ENCODE assay signal across 16 cellular contexts in the genomic region with DNA sequence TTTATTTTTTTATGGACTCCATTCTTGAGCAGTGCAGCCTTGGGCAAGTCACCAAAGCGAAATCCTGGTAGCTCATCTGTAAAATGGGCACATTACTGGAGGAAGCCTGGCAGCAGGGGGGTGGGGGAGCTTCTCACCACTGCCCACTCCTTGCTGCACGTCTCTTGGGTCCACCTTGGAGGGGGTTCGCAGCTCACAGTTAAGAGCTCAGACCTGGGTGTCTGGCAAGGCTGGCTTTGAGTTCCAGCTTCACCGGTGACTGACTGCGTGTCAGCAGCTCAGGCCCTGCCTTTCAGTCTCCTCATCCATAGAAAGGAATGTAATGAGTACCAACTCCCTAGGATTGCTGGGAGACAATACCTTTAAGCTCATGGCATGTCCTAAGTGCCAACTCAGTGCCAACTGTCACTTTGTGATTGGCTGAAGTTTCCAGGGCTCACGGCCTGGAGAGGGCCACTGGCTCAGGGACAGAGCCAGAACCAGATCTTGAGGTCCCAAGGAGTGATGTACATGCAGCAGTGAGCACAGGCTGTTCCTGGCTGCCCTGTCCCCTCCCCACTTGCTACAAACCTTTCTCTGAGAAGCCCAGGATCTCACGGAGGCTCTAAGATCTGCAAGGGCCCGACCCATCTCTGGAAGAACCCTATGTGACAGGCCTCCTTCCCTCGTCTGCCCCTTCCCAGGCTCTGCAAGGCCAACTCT.
A peak's percentile ranks its signal among the peaks of the same experiment; 100 is the strongest.
DNase-seq lines count a peak whose midpoint lies in the region; ATAC-seq and TF ChIP-seq lines count a peak whose summit lies in the region.
"Had no signal": no experiment of that assay in that cellular context is flagged by ENCODE, and none has a peak within 500 bp of the region (broad histone marks: within the 10 kb centered on the region; RNA-seq: fewer than 3 reads in every experiment).

No MANE protein-coding gene starts in this region.

- intact Hi-C loops in Right ventricle myocardium inferior (cut with DNase I), result loop anchor here (5.0 kb wide), 1 partner anchor 46 kb away; no protein-coding TSS in a partner anchor
- intact Hi-C loops in Right ventricle myocardium superior (cut with DNase I), result no loop called here
- intact Hi-C loops in esophagus muscularis mucosa (cut with DNase I), result loop anchor here (5.0 kb wide), 1 partner anchor 46 kb away; no protein-coding TSS in a partner anchor

- no peaks in the 10 kb centered on the region for H3K27me3 ChIP-seq in esophagus muscularis mucosa
- peaks cover 6% of the 10 kb centered on the region; the same call in 1 of the 2 replicates for H3K27me3 ChIP-seq in H9 (ENCODE audit: insufficient read depth, low read length)
- H3K27me3 ChIP-seq: upper lobe of left lung had no signal

- peaks cover 6% of the 10 kb centered on the region for H3K23me2 ChIP-seq in H9 (ENCODE audit: insufficient read length, low read depth, low read length, poor library complexity, severe bottlenecking)

- H3K4me1 ChIP-seq in esophagus muscularis mucosa, result peaks cover 24 to 26% (median 25%) of the 10 kb centered on the region in 4 donors
- H3K4me1 ChIP-seq in H9 (ENCODE audit: insufficient read depth, low read length), result no peaks in the 10 kb centered on the region

- H2BK120ac ChIP-seq in H9 (ENCODE audit: low read depth, low read length, poor library complexity, severe bottlenecking), result no peak overlapping the region

- H3K4me3 ChIP-seq in esophagus muscularis mucosa, result no peak overlapping the region
- H3K4me3 ChIP-seq: colonic mucosa, upper lobe of left lung had no signal

- DNase-seq in Right ventricle myocardium inferior (ENCODE audit: missing footprints) (peak; percentile 37), Right ventricle myocardium superior (no peak), esophagus muscularis mucosa (ENCODE audit: extremely low spot score) (no peak), nephron progenitor cell (no peak), ureter (ENCODE audit: low spot score) (peak; percentile 37), H9 (no peak), NOMO-1 treated with dmso at 0.1 percent for 144 hours (lab: John Stamatoyannopoulos, UW; ENCODE audit: unreplicated experiment) (no peak)
- DNase-seq: activated CD4-positive, alpha-beta T cell treated with anti-CD3 and anti-CD28 coated beads for 48 hours; CD4-positive, CD25-positive, alpha-beta regulatory T cell; colonic mucosa; NCI-H1417 treated with DMSO at 0.1 percent for 48 hours; NCI-H2171 treated with DMSO at 0.1 percent for 48 hours; small intestine; upper lobe of left lung had no signal

- H3K36me3 ChIP-seq in esophagus muscularis mucosa, result no peaks in the 10 kb centered on the region
- H3K36me3 ChIP-seq: colonic mucosa, upper lobe of left lung had no signal

- H3K4me1 Mint-ChIP-seq in nephron progenitor cell (peaks cover 48% of the 10 kb centered on the region), H9 (peaks cover 6 to 17% of the 10 kb centered on the region in 2 experiments; a peak in 3 of 4 replicates)
- no peaks in the 10 kb centered on the region for H3K4me1 Mint-ChIP-seq in activated T-helper 17 cell treated with anti-CD3 and anti-CD28 coated beads, Interleukin-2, amount 50 U/mL, for 72 hours

- TF ChIP-seq EP300 in esophagus muscularis mucosa (IDR thresholded peaks at IDR 0.05), result no peak

- H4K91ac ChIP-seq in H9 (ENCODE audit: insufficient read length, low read depth, low read length), result no peak overlapping the region

- WGBS in esophagus muscularis mucosa, result 90% methylated on average over 7 of the region's 9 CpGs
- WGBS in H9 (ENCODE audit: extremely low coverage, insufficient read length, low lambda C conversion rate), result no CpG with 5 or more reads among the region's 9 CpGs

- H3K4ac ChIP-seq in H9 (ENCODE audit: low read depth, low read length), result no peak overlapping the region

- H2BK12ac ChIP-seq in H9 (ENCODE audit: insufficient read length, low read depth, low read length), result no peak overlapping the region

- H3K18ac ChIP-seq in H9 (ENCODE audit: insufficient read length, low read depth, low read length), result no peak overlapping the region

- no peak overlapping the region for H4K8ac ChIP-seq in H9 (replicated peaks; ENCODE audit: insufficient read length, low read depth, low read length)

- no peaks in the 10 kb centered on the region for H3K9me3 ChIP-seq in esophagus muscularis mucosa
- H3K9me3 ChIP-seq in H9 (ENCODE audit: control insufficient read depth, low read depth, low read length), result no peaks in the 10 kb centered on the region
- H3K9me3 ChIP-seq: colonic mucosa, upper lobe of left lung had no signal

- H3K14ac ChIP-seq in H9 (ENCODE audit: insufficient read depth, low read length), result no peak overlapping the region; the same call in 1 of the 2 replicates

- TF ChIP-seq CTCF in esophagus muscularis mucosa (IDR thresholded peaks at IDR 0.05) (no peak), nephron progenitor cell (IDR thresholded peaks at IDR 0.05) (no peak), H9 (conservative IDR thresholded peaks at IDR 0.05) (no peak)

- no peaks in the 10 kb centered on the region for H4K20me1 ChIP-seq in H9 (ENCODE audit: control insufficient read depth, insufficient read depth, insufficient read length)

- H3T11ph ChIP-seq in H9 (ENCODE audit: low read length), result no peak overlapping the region

- H3K27ac Mint-ChIP-seq in nephron progenitor cell, result peak overlapping the region; percentile 82
- H3K27ac Mint-ChIP-seq in activated T-helper 17 cell treated with anti-CD3 and anti-CD28 coated beads, Interleukin-2, amount 50 U/mL, for 72 hours, result no peak overlapping the region
- no peak overlapping the region for H3K27ac Mint-ChIP-seq in H9
- H3K27ac Mint-ChIP-seq: CD4-positive, CD25-positive, alpha-beta regulatory T cell had no signal

- no peaks in the 10 kb centered on the region for H3K79me1 ChIP-seq in H9 (ENCODE audit: insufficient read depth, low read depth, low read length, poor library complexity, severe bottlenecking)

- peak overlapping the region in 3 of 4 donors; percentile 71 to 84 (median 77) for H3K27ac ChIP-seq in esophagus muscularis mucosa (replicated peaks in 1 of 4)
- H3K27ac ChIP-seq in H9 (ENCODE audit: insufficient read length, low read depth, low read length), result no peak overlapping the region
- H3K27ac ChIP-seq: colonic mucosa had no signal

- no peak overlapping the region for H3K4me3 Mint-ChIP-seq in nephron progenitor cell
- H3K4me3 Mint-ChIP-seq in activated T-helper 17 cell treated with anti-CD3 and anti-CD28 coated beads, Interleukin-2, amount 50 U/mL, for 72 hours, result no peak overlapping the region
- H3K4me3 Mint-ChIP-seq in H9, result no peak overlapping the region
- H3K4me3 Mint-ChIP-seq: CD4-positive, CD25-positive, alpha-beta regulatory T cell had no signal

- TF ChIP-seq POLR2A in esophagus muscularis mucosa (IDR thresholded peaks at IDR 0.05; ENCODE audit: low read depth), result no peak

- no peak overlapping the region for H2BK15ac ChIP-seq in H9 (ENCODE audit: low read depth, low read length)

- H3K56ac ChIP-seq in H9 (ENCODE audit: insufficient read length, low read depth, low read length), result no peak overlapping the region

- no peak overlapping the region for H2BK20ac ChIP-seq in H9 (ENCODE audit: low read depth, low read length, poor library complexity, severe bottlenecking)

- no peak overlapping the region for H4K5ac ChIP-seq in H9 (ENCODE audit: insufficient read length, low read depth, low read length)

- no peak overlapping the region for H2BK5ac ChIP-seq in H9 (ENCODE audit: insufficient read length, low read length)

- no peak overlapping the region for H3K9ac ChIP-seq in H9 (ENCODE audit: extremely low read depth, insufficient read length, low read length)

- no peaks in the 10 kb centered on the region for H3K27me3 Mint-ChIP-seq in nephron progenitor cell (ENCODE audit: low read depth, poor library complexity)
- peaks cover 28% of the 10 kb centered on the region for H3K27me3 Mint-ChIP-seq in activated T-helper 17 cell treated with anti-CD3 and anti-CD28 coated beads, Interleukin-2, amount 50 U/mL, for 72 hours
- peaks cover 70% of the 10 kb centered on the region for H3K27me3 Mint-ChIP-seq in H9 (ENCODE audit: low read depth)

- peaks cover 5% of the 10 kb centered on the region for H3K36me3 Mint-ChIP-seq in nephron progenitor cell (ENCODE audit: low read depth)
- H3K36me3 Mint-ChIP-seq in activated T-helper 17 cell treated with anti-CD3 and anti-CD28 coated beads, Interleukin-2, amount 50 U/mL, for 72 hours (ENCODE audit: low read depth), result no peaks in the 10 kb centered on the region
- H3K36me3 Mint-ChIP-seq in H9 (ENCODE audit: insufficient read depth in 1 of 3, low read depth in 3 of 3), result no peaks in the 10 kb centered on the region
- H3K36me3 Mint-ChIP-seq: CD4-positive, CD25-positive, alpha-beta regulatory T cell had no signal

- no peak overlapping the region for H2AK5ac ChIP-seq in H9 (ENCODE audit: insufficient read length, low read length)

- no peak overlapping the region for H3K23ac ChIP-seq in H9 (ENCODE audit: insufficient read length, low read depth, low read length)

- H3K79me2 ChIP-seq in H9 (ENCODE audit: insufficient read depth, low read length), result no peaks in the 10 kb centered on the region

- no peak overlapping the region for H2AFZ ChIP-seq in H9 (ENCODE audit: low read length)

- H3K9me3 Mint-ChIP-seq in nephron progenitor cell (no peaks in the 10 kb centered on the region), H9 (peaks cover 2 to 5% of the 10 kb centered on the region in 2 experiments; a peak in 3 of 5 replicates)
- no peaks in the 10 kb centered on the region for H3K9me3 Mint-ChIP-seq in activated T-helper 17 cell treated with anti-CD3 and anti-CD28 coated beads, Interleukin-2, amount 50 U/mL, for 72 hours

- ATAC-seq in Right ventricle myocardium inferior (no peak), Right ventricle myocardium superior (ENCODE audit: poor library complexity) (no peak)
- no peak for ATAC-seq in activated T-helper 17 cell treated with anti-CD3 and anti-CD28 coated beads, Interleukin-2, amount 50 U/mL, for 72 hours (replicated peaks)
- ATAC-seq: Panc1 had no signal

- H3K4me2 ChIP-seq in H9 (ENCODE audit: insufficient read depth, insufficient read length, low read length), result no peak overlapping the region

Comparison
In these comparisons a context has a peak if more than half of its experiments do, and no peak if none do; other contexts are left out.
1. DNase-seq: peak in Right ventricle myocardium inferior (single experiment) and ureter (single experiment); none in Right ventricle myocardium superior (single experiment), esophagus muscularis mucosa (single experiment), nephron progenitor cell (single experiment), H9 (single experiment) and NOMO-1 treated with dmso at 0.1 percent for 144 hours (single experiment).